In genomic region chr2:161308178-161308955, GRCh38 we compare ENCODE assay signal across 8 cellular contexts. TPM values are rescaled to one million over a fixed set of nuclear protein-coding genes. Genes with fewer than 3 reads are reported as not detected.
DNase-seq lines count a peak whose midpoint lies in the region; TF ChIP-seq lines count a peak whose summit lies in the region.

Gene PSMD14 (plus strand): TSS chr2:161308425. CDS start chr2:161318826, 10,401 bp downstream.

- H3K79me2 ChIP-seq in MM.1S (ENCODE audit: low read length) (peaks cover 60% of the 10 kb centered on the region), neural progenitor cell (ENCODE audit: low read depth) (peaks cover 60% of the 10 kb centered on the region)

- H3K9ac ChIP-seq in ES-I3 (ENCODE audit: low read depth, low read length) (peak within 1 kb of the TSS; percentile 78), MM.1S (ENCODE audit: low read length) (peak within 1 kb of the TSS; percentile 97), neural progenitor cell (peak within 1 kb of the TSS; percentile 84)

- peak; percentile 84 to 93 for DNase-seq in HAP-1 (ENCODE audit: low spot score in 2 of 2)
- DNase-seq in MM.1S = peak; percentile 97
- DNase-seq in SIG-M5 treated with dmso at 0.1 percent for 504 hours (lab: John Stamatoyannopoulos, UW; ENCODE audit: unreplicated experiment) = peak; percentile 95
- DNase-seq in activated gamma-delta T cell treated with Interleukin-2 at 50 U/mL for 16 hours = peak; percentile 85
- DNase-seq in foreskin fibroblast = peak; percentile 94 to 97
- DNase-seq in neural progenitor cell (ENCODE audit: low spot score) = peak; percentile 94
- DNase-seq in stromal cell of bone marrow (ENCODE audit: low read depth) = peak; percentile 90

- H2AFZ ChIP-seq in MM.1S (ENCODE audit: low read length) (peak within 1 kb of the TSS; percentile 93), neural progenitor cell (replicated peaks) (peak within 1 kb of the TSS; percentile 84)

- peak within 1 kb of the TSS; percentile 96 for H3K27ac Mint-ChIP-seq in neural progenitor cell

- no peaks in the 10 kb centered on the region for H3K9me2 ChIP-seq in MM.1S (replicated peaks; ENCODE audit: insufficient read depth, low read length)

- H3K9me3 ChIP-seq in ES-I3 (ENCODE audit: control insufficient read depth, insufficient read depth, low read length) (no peaks in the 10 kb centered on the region), HAP-1 (0 out of 2 replicates have a peak, but pooled peaks cover 2% of the 10 kb centered on the region), MM.1S (replicated peaks; ENCODE audit: insufficient read depth, low read length) (no peaks in the 10 kb centered on the region), neural progenitor cell (ENCODE audit: low read depth) (no peaks in the 10 kb centered on the region)

- peak within 1 kb of the TSS; percentile 94 for H3K4me3 Mint-ChIP-seq in neural progenitor cell

- no peaks in the 10 kb centered on the region for H3K27me3 ChIP-seq in HAP-1 (ENCODE audit: low read depth)
- H3K27me3 ChIP-seq in MM.1S (replicated peaks; ENCODE audit: insufficient read depth, low read length) = no peaks in the 10 kb centered on the region
- no peaks in the 10 kb centered on the region for H3K27me3 ChIP-seq in neural progenitor cell

- H3K4me2 ChIP-seq in MM.1S (ENCODE audit: low read depth, low read length) (peak within 1 kb of the TSS; percentile 87), neural progenitor cell (peak within 1 kb of the TSS; percentile 92)

- peak within 1 kb of the TSS; percentile 85 for H3K4me3 ChIP-seq in HAP-1
- H3K4me3 ChIP-seq in MM.1S (ENCODE audit: low read length) = peak within 1 kb of the TSS; percentile 99
- H3K4me3 ChIP-seq in foreskin fibroblast (ENCODE audit: low read depth in 1 of 2, low read length in 2 of 2) = peak within 1 kb of the TSS; percentile 68 to 84
- peak within 1 kb of the TSS; percentile 73 for H3K4me3 ChIP-seq in neural progenitor cell

- no peaks in the 10 kb centered on the region for H3K36me3 ChIP-seq in ES-I3 (ENCODE audit: insufficient read depth, low read length)
- no peaks in the 10 kb centered on the region; the same call in 1 of the 2 replicates for H3K36me3 ChIP-seq in HAP-1 (replicated peaks)
- no peaks in the 10 kb centered on the region; the same call in 1 of the 2 replicates for H3K36me3 ChIP-seq in MM.1S (replicated peaks; ENCODE audit: insufficient read depth, low read length)
- no peaks in the 10 kb centered on the region for H3K36me3 ChIP-seq in neural progenitor cell

- peak within 1 kb of the TSS; percentile 93 for H3K27ac ChIP-seq in MM.1S (ENCODE audit: low read length)
- H3K27ac ChIP-seq in neural progenitor cell = peak within 1 kb of the TSS; percentile 94

- TF ChIP-seq CTCF in MM.1S (IDR thresholded peaks at IDR 0.05; ENCODE audit: low read length) = no peak
- TF ChIP-seq CTCF in foreskin fibroblast (IDR thresholded peaks at IDR 0.05; ENCODE audit: low read depth, low read length) = no peak
- TF ChIP-seq CTCF in neural progenitor cell (IDR thresholded peaks at IDR 0.05) = no peak

- H3K36me3 Mint-ChIP-seq in neural progenitor cell = peaks cover 19% of the 10 kb centered on the region

- peaks cover 5% of the 10 kb centered on the region for H3K27me3 Mint-ChIP-seq in neural progenitor cell (ENCODE audit: insufficient read depth, low read depth)

- peaks cover 11% of the 10 kb centered on the region; the same call in 1 of the 2 replicates for H3F3A ChIP-seq in MM.1S (ENCODE audit: insufficient read depth, low read length)
- H3F3A ChIP-seq in neural progenitor cell (ENCODE audit: low read depth) = peaks cover 12% of the 10 kb centered on the region

- H3K4me1 ChIP-seq in ES-I3 (ENCODE audit: insufficient read depth, low read length) (no peaks in the 10 kb centered on the region), HAP-1 (no peaks in the 10 kb centered on the region; the same call in none of the 2 replicates), MM.1S (ENCODE audit: low read length) (0 out of 2 replicates have a peak, but pooled peaks cover 6% of the 10 kb centered on the region), neural progenitor cell (peaks cover 9% of the 10 kb centered on the region)

- peaks cover 5% of the 10 kb centered on the region for H3K9me3 Mint-ChIP-seq in neural progenitor cell

- peaks cover 17% of the 10 kb centered on the region for H3K4me1 Mint-ChIP-seq in neural progenitor cell

- in situ Hi-C loops in HAP-1 (cut with MboI; ENCODE audit: low sequenced_read_pairs) = no loop called here

- H4K20me1 ChIP-seq in MM.1S (ENCODE audit: insufficient read depth, low read length) (peaks cover 7% of the 10 kb centered on the region), neural progenitor cell (ENCODE audit: low read depth) (no peaks in the 10 kb centered on the region)

RNA-seq across cellular contexts. Expression of gene PSMD14, which starts in this region (rescaled TPM):
- 117 and 152 TPM in 2 replicates for total RNA-seq in neural progenitor cell (ENCODE audit: low replicate concordance)

Comparison
In these comparisons a context has a peak if more than half of its experiments do, and no peak if none do; other contexts are left out.
1. Peak in every context shown above with its lines: DNase-seq, H3K4me3 ChIP-seq and H3K27ac ChIP-seq.